13 cellular contexts compared by ENCODE assay signal in genomic region chr15:25810631-25811077, GRCh38. TPM values are rescaled to one million over a fixed set of nuclear protein-coding genes. Genes with fewer than 3 reads are reported as not detected.
DNase-seq lines count a peak whose midpoint lies in the region; ATAC-seq, FAIRE-seq and TF ChIP-seq lines count a peak whose summit lies in the region.
"Had no signal": no experiment of that assay in that cellular context is flagged by ENCODE, and none has a peak within 500 bp of the region (broad histone marks: within the 10 kb centered on the region; RNA-seq: fewer than 3 reads in every experiment).

No MANE protein-coding gene starts in this region.

- CTCF ChIA-PET in HepG2 (lab: Yijun Ruan, JAX; ENCODE audit: low intra/inter-chr PET ratio, low total read pairs): no interaction called here

- FAIRE-seq in HepG2 (lab: Jason Lieb, UNC): no peak

- peak overlapping the region; percentile 84 for H3K27ac Mint-ChIP-seq in activated T-helper 17 cell treated with anti-CD3 and anti-CD28 coated beads, Interleukin-2, amount 50 U/mL, for 72 hours

- H3K27me3 ChIP-seq in HepG2 (ENCODE audit: control insufficient read depth in 1 of 2, insufficient read depth in 2 of 2, low read length in 2 of 2) (no peaks in the 10 kb centered on the region; a peak in 1 of 5 replicates), right lobe of liver (no peaks in the 10 kb centered on the region), tibial artery (no peaks in the 10 kb centered on the region), heart left ventricle (peaks cover 0 to 9% (median 0%) of the 10 kb centered on the region in 9 donors)
- H3K27me3 ChIP-seq: Peyer's patch had no signal

- ATAC-seq in HepG2 (peak; percentile 29; the same call in 1 of the 3 replicates), right lobe of liver (no peak), HG02973 (IDR thresholded peaks at IDR 0.05; ENCODE audit: unreplicated experiment) (no peak), heart left ventricle (no peak)
- peak; percentile 73 for ATAC-seq in activated T-helper 17 cell treated with anti-CD3 and anti-CD28 coated beads, Interleukin-2, amount 50 U/mL, for 72 hours (replicated peaks)
- ATAC-seq: body of pancreas had no signal

- H3K79me2 ChIP-seq in HepG2 (ENCODE audit: insufficient read depth, low read length): no peaks in the 10 kb centered on the region

- H3K4me3 ChIP-seq in HepG2 (replicated peaks in 1 of 3; ENCODE audit: insufficient read depth in 1 of 3, low read depth in 2 of 3, low read length in 3 of 3) (no peak overlapping the region), right lobe of liver (no peak overlapping the region), tibial artery (no peak overlapping the region), heart left ventricle (no peak overlapping the region)
- H3K4me3 ChIP-seq: body of pancreas, Peyer's patch had no signal

- no TSS peak for BruUV-seq in HepG2 (replicated peaks; lab: Mats Ljungman, UMichigan)

- no peak overlapping the region for H2AFZ ChIP-seq in HepG2 (ENCODE audit: low read length)

- H3K9me3 Mint-ChIP-seq in activated T-helper 17 cell treated with anti-CD3 and anti-CD28 coated beads, Interleukin-2, amount 50 U/mL, for 72 hours: no peaks in the 10 kb centered on the region

- in situ Hi-C loops in HepG2 (cut with HindIII; ENCODE audit: extremely low pct_ligation_motif_present, low pct_unique_long_range_greater_than_20kb): no loop called here

- peaks cover 43% of the 10 kb centered on the region for H3K4me1 Mint-ChIP-seq in activated T-helper 17 cell treated with anti-CD3 and anti-CD28 coated beads, Interleukin-2, amount 50 U/mL, for 72 hours

- no peak for TF ChIP-seq POLR2A in HepG2 (IDR thresholded peaks at IDR 0.05; ENCODE audit: insufficient read depth in 1 of 2, low read depth in 2 of 2, low read length in 2 of 2)
- TF ChIP-seq POLR2A in right lobe of liver (IDR thresholded peaks at IDR 0.05): no peak
- TF ChIP-seq POLR2A in heart left ventricle (IDR thresholded peaks at IDR 0.05): no peak

- H3K36me3 ChIP-seq in HepG2 (replicated peaks in 1 of 2; ENCODE audit: control insufficient read depth in 1 of 2, insufficient read depth in 2 of 2, low read length in 2 of 2) (no peaks in the 10 kb centered on the region), right lobe of liver (no peaks in the 10 kb centered on the region), tibial artery (no peaks in the 10 kb centered on the region), heart left ventricle (no peaks in the 10 kb centered on the region)
- H3K36me3 ChIP-seq: Peyer's patch had no signal

- H3K4me2 ChIP-seq in HepG2 (ENCODE audit: low read depth, low read length): no peak overlapping the region
- H3K4me2 ChIP-seq: KMS-11 had no signal

- DNase-seq in HepG2 (ENCODE audit: low spot score) (no peak), right lobe of liver (no peak), kidney glomerular epithelial cell (lab: John Stamatoyannopoulos, UW) (peak; percentile 52), tibial artery (no peak), cerebellar cortex (ENCODE audit: low spot score) (no peak), heart left ventricle (no peak)
- DNase-seq: body of pancreas, erythroblast, Peyer's patch had no signal

- TF ChIP-seq EP300 in HepG2 (IDR thresholded peaks at IDR 0.05; ENCODE audit: low read depth in 2 of 2, low read length in 2 of 2) (no peak), HepG2 (CRISPR knock-in tag; IDR thresholded peaks at IDR 0.05; ENCODE audit: borderline replicate concordance) (no peak)

- no peaks in the 10 kb centered on the region for H3K36me3 Mint-ChIP-seq in activated T-helper 17 cell treated with anti-CD3 and anti-CD28 coated beads, Interleukin-2, amount 50 U/mL, for 72 hours (ENCODE audit: low read depth)

- no peak for TF ChIP-seq RAD21 in HepG2 (CRISPR knock-in tag; IDR thresholded peaks at IDR 0.05)

- H3K27ac ChIP-seq in HepG2 (ENCODE audit: extremely low read length, insufficient read depth, low read length) (no peak overlapping the region), right lobe of liver (no peak overlapping the region), tibial artery (peak overlapping the region; percentile 13 to 25), heart left ventricle (no peak overlapping the region)
- H3K27ac ChIP-seq: body of pancreas, KMS-11, Peyer's patch, VCaP had no signal

- H3K4me1 ChIP-seq in HepG2 (ENCODE audit: insufficient read depth, low read length): no peaks in the 10 kb centered on the region
- no peaks in the 10 kb centered on the region for H3K4me1 ChIP-seq in right lobe of liver
- peaks cover 0 to 74% (median 29%) of the 10 kb centered on the region in 4 donors for H3K4me1 ChIP-seq in tibial artery
- H3K4me1 ChIP-seq in heart left ventricle: peaks cover 0 to 14% (median 0%) of the 10 kb centered on the region in 12 donors
- H3K4me1 ChIP-seq: body of pancreas had no signal

- H3K9me3 ChIP-seq in HepG2 (ENCODE audit: low read length) (no peaks in the 10 kb centered on the region), right lobe of liver (no peaks in the 10 kb centered on the region), tibial artery (no peaks in the 10 kb centered on the region), heart left ventricle (no peaks in the 10 kb centered on the region)
- H3K9me3 ChIP-seq: body of pancreas had no signal

- no peak overlapping the region for H3K9ac ChIP-seq in HepG2 (ENCODE audit: insufficient read depth, low read depth, low read length)
- H3K9ac ChIP-seq: KMS-11 had no signal

- 31% methylated on average over 9 of the region's 13 CpGs for WGBS in HepG2 (ENCODE audit: low lambda C conversion rate)
- WGBS in right lobe of liver (ENCODE audit: insufficient coverage, low coverage, low lambda C conversion rate, missing lambda C conversion rate): 34% methylated on average over 12 of the region's 13 CpGs
- 59 to 64% (median 63%) methylated on average over 13 of the region's 13 CpGs for WGBS in heart left ventricle, 4 donors

- H3K4me3 Mint-ChIP-seq in activated T-helper 17 cell treated with anti-CD3 and anti-CD28 coated beads, Interleukin-2, amount 50 U/mL, for 72 hours: peak overlapping the region; percentile 72

- no peaks in the 10 kb centered on the region for H3K27me3 Mint-ChIP-seq in activated T-helper 17 cell treated with anti-CD3 and anti-CD28 coated beads, Interleukin-2, amount 50 U/mL, for 72 hours

- H4K20me1 ChIP-seq in HepG2 (ENCODE audit: insufficient read depth, low read length): no peaks in the 10 kb centered on the region

- intact Hi-C loops in HepG2 (cut with micrococcal nuclease; ENCODE audit: unreplicated experiment): no loop called here
- intact Hi-C loops in right lobe of liver (cut with DNase I): no loop called here
- intact Hi-C loops in tibial artery (cut with DNase I; ENCODE audit: low total_unique reads): no loop called here
- intact Hi-C loops in heart left ventricle (cut with DNase I): no loop called here

- POLR2A ChIA-PET in HepG2 (lab: Yijun Ruan, JAX): no interaction called here

- no peak for TF ChIP-seq CTCF in HepG2 (CRISPR knock-in tag; IDR thresholded peaks at IDR 0.05)
- no peak for TF ChIP-seq CTCF in right lobe of liver (IDR thresholded peaks at IDR 0.05)
- TF ChIP-seq CTCF in tibial artery (IDR thresholded peaks at IDR 0.05): no peak
- no peak for TF ChIP-seq CTCF in heart left ventricle (IDR thresholded peaks at IDR 0.05)

TF ChIP-seq in HepG2, 621 proteins besides CTCF, POLR2A, EP300 and RAD21 (continues in another document):
- no peak for TF ChIP-seq ATF7 (IDR thresholded peaks at IDR 0.05)
- no peak for TF ChIP-seq ATF7 (CRISPR knock-in tag; IDR thresholded peaks at IDR 0.05)
- no peak for TF ChIP-seq GATAD1 (CRISPR knock-in tag; IDR thresholded peaks at IDR 0.05)
- TF ChIP-seq TFE3 (CRISPR knock-in tag; IDR thresholded peaks at IDR 0.05): no peak

RNA-seq across cellular contexts. Expression of gene ATP10A, which starts 52.5 kb away (rescaled TPM):
- total RNA-seq in HepG2 (2016; rRNA removed; fragmentation: Illumina TruSeq; extraction: Trizol): 0.36 and 0.58 TPM in 2 replicates
- 0.10 and 0.18 TPM in 2 replicates for total RNA-seq in HepG2 (2016; cell fraction: cytosol; rRNA removed; fragmentation: Illumina TruSeq; extraction: Trizol; ENCODE audit: low read depth)
- total RNA-seq in HepG2 (2016; cell fraction: insoluble cytoplasmic fraction; rRNA removed; fragmentation: Illumina TruSeq; extraction: Trizol): 0.31 and 0.87 TPM in 2 replicates
- 0.22 and 0.24 TPM in 2 replicates for total RNA-seq in HepG2 (2016; cell fraction: membrane; rRNA removed; fragmentation: Illumina TruSeq; extraction: Trizol)
- 0.50 and 0.65 TPM in 2 replicates for total RNA-seq in HepG2 (2016; cell fraction: nucleus; rRNA removed; fragmentation: Illumina TruSeq; extraction: Trizol)
- polyA plus RNA-seq in HepG2 (2011; rRNA removed): 3.3 and 4.2 TPM in 2 replicates
- polyA plus RNA-seq in HepG2 (2011; cell fraction: cytosol; rRNA removed): 1.8 and 3.2 TPM in 2 replicates
- polyA plus RNA-seq in HepG2 (2011; cell fraction: nucleus; rRNA removed): 6.5 and 9.3 TPM in 2 replicates
- 2.9 and 4.6 TPM in 2 replicates for polyA plus RNA-seq in HepG2 (2012)
- polyA plus RNA-seq in HepG2 (2016; cell fraction: cytosol; fragmentation: Illumina TruSeq; extraction: Trizol; ENCODE audit: low read depth): 0.03 and 0.19 TPM in 2 replicates
- 0.15 and 0.17 TPM in 2 replicates for polyA plus RNA-seq in HepG2 (2016; cell fraction: insoluble cytoplasmic fraction; fragmentation: Illumina TruSeq; extraction: Trizol; ENCODE audit: low read depth)
- polyA plus RNA-seq in HepG2 (2016; cell fraction: membrane; fragmentation: Illumina TruSeq; extraction: Trizol; ENCODE audit: low read depth): 0.16 and 0.19 TPM in 2 replicates
- 0.79 and 1.4 TPM in 2 replicates for polyA plus RNA-seq in HepG2 (2016; cell fraction: nucleus; fragmentation: Illumina TruSeq; extraction: Trizol; ENCODE audit: insufficient read depth, low read depth)
- 7.3 TPM in 1 of 2 replicates, not detected in the other for polyA minus RNA-seq in HepG2 (2011; rRNA and poly(A)+ RNA removed; ENCODE audit: low replicate concordance)
- polyA minus RNA-seq in HepG2 (2011; cell fraction: cytosol; rRNA and poly(A)+ RNA removed): 1.4 and 2.0 TPM in 2 replicates
- 6.1 and 13.8 TPM in 2 replicates for polyA minus RNA-seq in HepG2 (2011; cell fraction: nucleus; rRNA and poly(A)+ RNA removed)
- total RNA-seq in right lobe of liver: under 1 TPM; 0.15 to 1.00 (median 0.34) TPM
- 10 to 100 TPM; 15.5 to 15.8 TPM for total RNA-seq in activated T-helper 17 cell treated with anti-CD3 and anti-CD28 coated beads, Interleukin-2, amount 50 U/mL, for 72 hours
- total RNA-seq in heart left ventricle: 1 to 10 TPM in 5 of 9 donors, under 1 TPM in 4; 0.55 to 3.3 (median 1.0) TPM
- 1 to 10 TPM in 1 of 2 donors, under 1 TPM in 1; 0.53 to 2.0 TPM for polyA plus RNA-seq in heart left ventricle

Comparison
In these comparisons a context has a peak if more than half of its experiments do, and no peak if none do; other contexts are left out.
1. ATAC-seq: peak in HepG2 (single experiment) and activated T-helper 17 cell treated with anti-CD3 and anti-CD28 coated beads, Interleukin-2, amount 50 U/mL, for 72 hours (single experiment); none in right lobe of liver (0 of 4), HG02973 (single experiment) and heart left ventricle (0 of 4).
2. H3K27ac ChIP-seq: peak in tibial artery (2 of 2); none in HepG2 (single experiment), right lobe of liver (0 of 3) and heart left ventricle (0 of 12).